Comparison of ENCODE assay signal across 25 cellular contexts in the genomic region with DNA sequence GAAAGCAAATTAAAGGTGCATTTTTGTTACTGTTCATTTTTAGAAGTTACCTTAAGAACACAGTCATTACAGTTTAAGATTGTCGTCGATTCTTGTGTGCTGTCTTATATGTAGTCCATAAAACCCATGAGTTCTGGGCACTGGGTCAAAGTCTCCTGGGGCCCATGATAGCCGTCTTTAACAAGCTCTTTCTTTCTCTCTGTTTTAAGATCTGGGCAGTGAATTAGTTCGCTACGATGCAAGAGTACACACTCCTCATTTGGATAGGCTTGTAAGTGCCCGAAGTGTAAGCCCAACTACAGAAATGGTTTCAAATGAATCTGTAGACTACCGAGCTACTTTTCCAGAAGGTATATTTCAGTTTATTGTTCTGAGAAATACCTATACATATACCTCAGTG.
DNase-seq lines count a peak whose midpoint lies in the region; ATAC-seq and TF ChIP-seq lines count a peak whose summit lies in the region.
"Had no signal": no experiment of that assay in that cellular context is flagged by ENCODE, and none has a peak within 500 bp of the region (broad histone marks: within the 10 kb centered on the region; RNA-seq: fewer than 3 reads in every experiment).

No MANE protein-coding gene starts in this region.

- ATAC-seq in PC-3 (peak; percentile 6; the same call in 1 of the 2 replicates), GM18858 (IDR thresholded peaks at IDR 0.05; ENCODE audit: unreplicated experiment) (no peak), GM21423 (IDR thresholded peaks at IDR 0.05; ENCODE audit: unreplicated experiment) (no peak)
- no peak for ATAC-seq in activated CD8-positive, alpha-beta T cell treated with anti-CD3 and anti-CD28 coated beads, Interleukin-2, amount 10 ng/mL, durations not matched to agents 7 days and 5 days
- ATAC-seq: gastrocnemius medialis, left ventricle myocardium superior, T-helper 17 cell had no signal

- intact Hi-C loops in PC-3 (cut with micrococcal nuclease) = loop anchor here (5.0 to 10.0 kb wide), 2 partner anchors 44 to 327 kb away; no protein-coding TSS in a partner anchor

- POLR2A ChIA-PET in PC-3 (lab: Charles Lee; ENCODE audit: unreplicated experiment) = interaction anchor here (0.6 to 0.7 kb wide), 4 partner anchors 55 to 179 kb away, joined by 3 to 6 read pairs (median 4); a partner anchor contains a TSS
- POLR2A ChIA-PET in activated CD8-positive, alpha-beta T cell treated with anti-CD3 and anti-CD28 coated beads, Interleukin-2, amount 10 ng/mL, durations not matched to agents 7 days and 5 days (lab: Charles Lee) = no interaction called here

- H2AFZ ChIP-seq in PC-3 (ENCODE audit: low read length) (no peak overlapping the region), hepatocyte (no peak overlapping the region)
- H2AFZ ChIP-seq: neural progenitor cell had no signal

- H3K4me3 ChIP-seq in PC-3 (ENCODE audit: low read length) (no peak overlapping the region), hepatocyte (no peak overlapping the region), rectal smooth muscle tissue (ENCODE audit: low read length) (no peak overlapping the region)
- H3K4me3 ChIP-seq: cardiac muscle cell, esophagus squamous epithelium, gastrocnemius medialis, neural progenitor cell had no signal

- no peaks in the 10 kb centered on the region for H3K36me3 Mint-ChIP-seq in activated CD8-positive, alpha-beta T cell treated with anti-CD3 and anti-CD28 coated beads, Interleukin-2, amount 10 ng/mL, durations not matched to agents 7 days and 5 days (ENCODE audit: low read depth)
- H3K36me3 Mint-ChIP-seq: activated naive CD4-positive, alpha-beta T cell treated with anti-CD3 and anti-CD28 coated beads, Interleukin-2, amount 10 ng/mL, durations not matched to agents 7 days and 5 days; neural progenitor cell had no signal

- H3K9me3 Mint-ChIP-seq in activated CD8-positive, alpha-beta T cell treated with anti-CD3 and anti-CD28 coated beads, Interleukin-2, amount 10 ng/mL, durations not matched to agents 7 days and 5 days (ENCODE audit: insufficient read depth) = no peaks in the 10 kb centered on the region
- H3K9me3 Mint-ChIP-seq: activated naive CD4-positive, alpha-beta T cell treated with anti-CD3 and anti-CD28 coated beads, Interleukin-2, amount 10 ng/mL, durations not matched to agents 7 days and 5 days; neural progenitor cell had no signal

- DNase-seq in ACHN (peak; percentile 29), PC-3 (no peak), hepatocyte (ENCODE audit: low spot score) (peak; percentile 30), HPDE6-E6E7 (ENCODE audit: extremely low spot score) (no peak)
- DNase-seq in activated CD8-positive, alpha-beta T cell treated with anti-CD3 and anti-CD28 coated beads, Interleukin-2, amount 10 ng/mL, durations not matched to agents 7 days and 5 days = no peak
- DNase-seq: activated CD4-positive, alpha-beta T cell treated with anti-CD3 and anti-CD28 coated beads for 4 hours; activated naive CD4-positive, alpha-beta T cell treated with anti-CD3 and anti-CD28 coated beads, Interleukin-2, amount 10 ng/mL, durations not matched to agents 7 days and 5 days; amygdala; cortex of kidney; esophagus squamous epithelium; gastrocnemius medialis; hypothalamus; Karpas-422; left ventricle myocardium superior; NCI-H1694 treated with DMSO at 0.1 percent for 48 hours; NCI-H524 treated with DMSO at 0.1 percent for 48 hours; posterior cingulate gyrus; stimulated activated CD4-positive, alpha-beta T cell treated with anti-CD3 and anti-CD28 coated beads, Interleukin-1b, Interleukin-23, amount 100 ng/mL, for 48 hours; T-helper 17 cell had no signal

- no TSS peak for BruUV-seq in PC-3 (replicated peaks; lab: Mats Ljungman, UMichigan)

- no peaks in the 10 kb centered on the region for H3K9me3 ChIP-seq in PC-3 (ENCODE audit: low read length)
- H3K9me3 ChIP-seq in hepatocyte (ENCODE audit: low read depth) = no peaks in the 10 kb centered on the region
- H3K9me3 ChIP-seq: esophagus squamous epithelium, gastrocnemius medialis had no signal

- H3K4me1 Mint-ChIP-seq in activated CD8-positive, alpha-beta T cell treated with anti-CD3 and anti-CD28 coated beads, Interleukin-2, amount 10 ng/mL, durations not matched to agents 7 days and 5 days (ENCODE audit: low read depth) = no peaks in the 10 kb centered on the region
- H3K4me1 Mint-ChIP-seq: activated naive CD4-positive, alpha-beta T cell treated with anti-CD3 and anti-CD28 coated beads, Interleukin-2, amount 10 ng/mL, durations not matched to agents 7 days and 5 days; neural progenitor cell; T-helper 17 cell had no signal

- H3K9me2 ChIP-seq in PC-3 (replicated peaks; ENCODE audit: low read length) = no peaks in the 10 kb centered on the region
- H3K9me2 ChIP-seq in hepatocyte (replicated peaks; ENCODE audit: insufficient read depth) = no peaks in the 10 kb centered on the region

- peaks cover 13% of the 10 kb centered on the region for H3F3A ChIP-seq in PC-3 (ENCODE audit: low read length, unreplicated experiment)

- H4K20me1 ChIP-seq in PC-3 (ENCODE audit: low read length) (no peaks in the 10 kb centered on the region), hepatocyte (ENCODE audit: insufficient read depth, poor library complexity, severe bottlenecking) (no peaks in the 10 kb centered on the region)

- H3K4me1 ChIP-seq in PC-3 (ENCODE audit: insufficient read depth, low read length) (peaks cover 56% of the 10 kb centered on the region), hepatocyte (ENCODE audit: insufficient read depth) (peaks cover 7% of the 10 kb centered on the region), rectal smooth muscle tissue (ENCODE audit: control insufficient read depth, insufficient read depth, low read length) (peaks cover 4% of the 10 kb centered on the region)
- H3K4me1 ChIP-seq: neural progenitor cell had no signal

- H3K27me3 Mint-ChIP-seq in activated CD8-positive, alpha-beta T cell treated with anti-CD3 and anti-CD28 coated beads, Interleukin-2, amount 10 ng/mL, durations not matched to agents 7 days and 5 days (ENCODE audit: low read depth) = peaks cover 8% of the 10 kb centered on the region

- WGBS in hepatocyte (ENCODE audit: low lambda C conversion rate, missing lambda C conversion rate) = 68% methylated on average over 7 of the region's 7 CpGs

- in situ Hi-C loops in ACHN (cut with HindIII; ENCODE audit: low pct_ligation_motif_present, low pct_unique_long_range_greater_than_20kb, low sequenced_read_pairs) = no loop called here

- TF ChIP-seq CTCF in PC-3 (conservative IDR thresholded peaks at IDR 0.05; ENCODE audit: low read depth, low read length) (no peak), hepatocyte (IDR thresholded peaks at IDR 0.05; ENCODE audit: poor library complexity) (no peak)

- H3K4me3 Mint-ChIP-seq in activated CD8-positive, alpha-beta T cell treated with anti-CD3 and anti-CD28 coated beads, Interleukin-2, amount 10 ng/mL, durations not matched to agents 7 days and 5 days = no peak overlapping the region
- H3K4me3 Mint-ChIP-seq: activated naive CD4-positive, alpha-beta T cell treated with anti-CD3 and anti-CD28 coated beads, Interleukin-2, amount 10 ng/mL, durations not matched to agents 7 days and 5 days; neural progenitor cell; T-helper 17 cell had no signal

- peaks cover 21% of the 10 kb centered on the region for H3K79me2 ChIP-seq in PC-3 (ENCODE audit: low read length)
- no peaks in the 10 kb centered on the region for H3K79me2 ChIP-seq in hepatocyte

- H3K36me3 ChIP-seq in PC-3 (ENCODE audit: low read depth, low read length) (peaks cover 63% of the 10 kb centered on the region), hepatocyte (replicated peaks; ENCODE audit: insufficient read depth, low read depth) (no peaks in the 10 kb centered on the region), rectal smooth muscle tissue (ENCODE audit: control insufficient read depth, insufficient read depth, low read length) (no peaks in the 10 kb centered on the region)
- H3K36me3 ChIP-seq: cardiac muscle cell, esophagus squamous epithelium, neural progenitor cell had no signal

- CTCF ChIA-PET in PC-3 (lab: Charles Lee) = interaction anchor here (0.7 kb wide), 1 partner anchor 100 kb away, joined by 4 read pairs; a partner anchor contains a TSS
- CTCF ChIA-PET in activated CD8-positive, alpha-beta T cell treated with anti-CD3 and anti-CD28 coated beads, Interleukin-2, amount 10 ng/mL, durations not matched to agents 7 days and 5 days (lab: Charles Lee) = interaction anchor here (1.0 kb wide), 1 partner anchor 15 kb away, joined by 3 read pairs; no protein-coding TSS in a partner anchor

- H3K27ac Mint-ChIP-seq in activated CD8-positive, alpha-beta T cell treated with anti-CD3 and anti-CD28 coated beads, Interleukin-2, amount 10 ng/mL, durations not matched to agents 7 days and 5 days = no peak overlapping the region
- H3K27ac Mint-ChIP-seq: activated naive CD4-positive, alpha-beta T cell treated with anti-CD3 and anti-CD28 coated beads, Interleukin-2, amount 10 ng/mL, durations not matched to agents 7 days and 5 days; neural progenitor cell; T-helper 17 cell had no signal

- H3K27me3 ChIP-seq in PC-3 (ENCODE audit: low read length) (no peaks in the 10 kb centered on the region), hepatocyte (no peaks in the 10 kb centered on the region), rectal smooth muscle tissue (ENCODE audit: control insufficient read depth, insufficient read depth, low read length) (no peaks in the 10 kb centered on the region)
- H3K27me3 ChIP-seq: cardiac muscle cell, esophagus squamous epithelium, gastrocnemius medialis, neural progenitor cell had no signal

- H3K27ac ChIP-seq in PC-3 (ENCODE audit: low read length) (peak overlapping the region; percentile 95), hepatocyte (peak overlapping the region; percentile 85), rectal smooth muscle tissue (ENCODE audit: low read depth, low read length) (peak overlapping the region; percentile 37)
- H3K27ac ChIP-seq: C4-2B, cardiac muscle cell, esophagus squamous epithelium, neural progenitor cell had no signal

- H3K4me2 ChIP-seq in PC-3 (ENCODE audit: low read length) = peak overlapping the region; percentile 53
- peak overlapping the region; percentile 52 for H3K4me2 ChIP-seq in hepatocyte
- H3K4me2 ChIP-seq: neural progenitor cell had no signal

- H3K9ac ChIP-seq in PC-3 (ENCODE audit: low read length) (peak overlapping the region; percentile 71), rectal smooth muscle tissue (ENCODE audit: low read length) (no peak overlapping the region)
- H3K9ac ChIP-seq: neural progenitor cell had no signal

Comparison
In these comparisons a context has a peak if more than half of its experiments do, and no peak if none do; other contexts are left out.
1. DNase-seq: peak in ACHN (single experiment) and hepatocyte (single experiment); none in PC-3 (single experiment), activated CD8-positive, alpha-beta T cell treated with anti-CD3 and anti-CD28 coated beads, Interleukin-2, amount 10 ng/mL, durations not matched to agents 7 days and 5 days (single experiment) and HPDE6-E6E7 (single experiment).
2. H3K27ac ChIP-seq: peak in every context shown above with its lines; median percentile 95 in PC-3; 85 in hepatocyte; 37 in rectal smooth muscle tissue.